In the genomic region with DNA sequence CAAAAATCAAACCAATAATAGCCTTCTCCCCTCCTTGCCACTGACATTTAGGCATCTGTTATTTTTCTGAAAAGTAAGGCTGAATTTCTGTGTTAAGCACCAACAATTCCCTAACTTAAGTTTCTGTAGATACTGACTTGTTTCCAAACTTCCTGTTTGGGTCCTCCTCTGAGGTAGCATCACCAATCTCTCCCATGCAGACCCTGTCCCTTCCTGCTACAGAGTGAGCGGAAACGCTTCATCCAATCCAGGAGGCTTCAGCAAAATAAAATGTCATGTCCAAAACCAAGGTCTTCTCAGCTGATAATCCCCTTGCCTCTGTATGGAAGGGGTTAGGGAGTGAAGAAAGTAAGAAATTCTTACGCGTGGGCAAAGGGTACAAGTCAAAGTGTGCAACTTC, we compare ENCODE assay signal across 15 cellular contexts. TPM values are rescaled to one million over a fixed set of nuclear protein-coding genes. Genes with fewer than 3 reads are reported as not detected.
DNase-seq lines count a peak whose midpoint lies in the region; ATAC-seq and TF ChIP-seq lines count a peak whose summit lies in the region.
"Had no signal": no experiment of that assay in that cellular context is flagged by ENCODE, and none has a peak within 500 bp of the region (broad histone marks: within the 10 kb centered on the region; RNA-seq: fewer than 3 reads in every experiment).

No MANE protein-coding gene starts in this region.

- H3K27me3 Mint-ChIP-seq in activated naive CD8-positive, alpha-beta T cell treated with anti-CD3 and anti-CD28 coated beads, Interleukin-2, amount 10 ng/mL, durations not matched to agents 7 days and 5 days, result no peaks in the 10 kb centered on the region
- no peaks in the 10 kb centered on the region for H3K27me3 Mint-ChIP-seq in activated naive CD8-positive, alpha-beta T cell treated with anti-CD3 and anti-CD28 coated beads for 36 hours

- H3K4me1 Mint-ChIP-seq in activated naive CD8-positive, alpha-beta T cell treated with anti-CD3 and anti-CD28 coated beads, Interleukin-2, amount 10 ng/mL, durations not matched to agents 7 days and 5 days, result peaks cover 30% of the 10 kb centered on the region
- H3K4me1 Mint-ChIP-seq in activated naive CD8-positive, alpha-beta T cell treated with anti-CD3 and anti-CD28 coated beads for 36 hours, result peaks cover 23% of the 10 kb centered on the region

- H3K9me3 ChIP-seq in ascending aorta (no peaks in the 10 kb centered on the region), lower lobe of right lung (no peaks in the 10 kb centered on the region), testis (no peaks in the 10 kb centered on the region), left lung (no peaks in the 10 kb centered on the region)
- H3K9me3 ChIP-seq: A549 had no signal

- H3K36me3 ChIP-seq in ascending aorta (peaks cover 0 to under 1% of the 10 kb centered on the region in 2 donors), lower lobe of right lung (peaks cover 34% of the 10 kb centered on the region), testis (ENCODE audit: low read depth, missing control alignments) (no peaks in the 10 kb centered on the region), left lung (peaks cover 0 to 29% of the 10 kb centered on the region in 2 donors)

- peaks cover 28% of the 10 kb centered on the region for H3K36me3 Mint-ChIP-seq in activated naive CD8-positive, alpha-beta T cell treated with anti-CD3 and anti-CD28 coated beads, Interleukin-2, amount 10 ng/mL, durations not matched to agents 7 days and 5 days
- H3K36me3 Mint-ChIP-seq in activated naive CD8-positive, alpha-beta T cell treated with anti-CD3 and anti-CD28 coated beads for 36 hours, result peaks cover 44% of the 10 kb centered on the region

- no peak for TF ChIP-seq CTCF in ascending aorta (IDR thresholded peaks at IDR 0.05)
- no peak for TF ChIP-seq CTCF in lower lobe of right lung (IDR thresholded peaks at IDR 0.05)
- no peak for TF ChIP-seq CTCF in testis (IDR thresholded peaks at IDR 0.05)
- no peak for TF ChIP-seq CTCF in left lung (IDR thresholded peaks at IDR 0.05)

- no peak for DNase-seq in activated naive CD8-positive, alpha-beta T cell treated with anti-CD3 and anti-CD28 coated beads, Interleukin-2, amount 10 ng/mL, durations not matched to agents 7 days and 5 days
- no peak for DNase-seq in activated naive CD8-positive, alpha-beta T cell treated with anti-CD3 and anti-CD28 coated beads for 36 hours
- no peak for DNase-seq in ascending aorta (ENCODE audit: low spot score in 2 of 2)
- no peak for DNase-seq in lower lobe of right lung
- DNase-seq in testis, result no peak
- no peak for DNase-seq in mesenteric fat pad (ENCODE audit: low spot score)
- no peak for DNase-seq in T-helper 1 cell
- no peak for DNase-seq in left lung
- DNase-seq: amniotic stem cell, Calu3, MV-4-11, NCI-H446 treated with DMSO at 0.1 percent for 48 hours, T1000 had no signal

- POLR2A ChIA-PET in activated naive CD8-positive, alpha-beta T cell treated with anti-CD3 and anti-CD28 coated beads, Interleukin-2, amount 10 ng/mL, durations not matched to agents 7 days and 5 days (lab: Charles Lee), result no interaction called here

- H3K4me3 ChIP-seq in ascending aorta (no peak overlapping the region), lower lobe of right lung (no peak overlapping the region), testis (no peak overlapping the region), left lung (no peak overlapping the region)
- H3K4me3 ChIP-seq: A549 had no signal

- H3K9me3 Mint-ChIP-seq in activated naive CD8-positive, alpha-beta T cell treated with anti-CD3 and anti-CD28 coated beads, Interleukin-2, amount 10 ng/mL, durations not matched to agents 7 days and 5 days, result no peaks in the 10 kb centered on the region
- H3K9me3 Mint-ChIP-seq in activated naive CD8-positive, alpha-beta T cell treated with anti-CD3 and anti-CD28 coated beads for 36 hours, result no peaks in the 10 kb centered on the region

- no peak overlapping the region for H3K4me3 Mint-ChIP-seq in activated naive CD8-positive, alpha-beta T cell treated with anti-CD3 and anti-CD28 coated beads, Interleukin-2, amount 10 ng/mL, durations not matched to agents 7 days and 5 days
- no peak overlapping the region for H3K4me3 Mint-ChIP-seq in activated naive CD8-positive, alpha-beta T cell treated with anti-CD3 and anti-CD28 coated beads for 36 hours

- intact Hi-C loops in ascending aorta (cut with DNase I), result loop anchor here (5.0 kb wide), 2 partner anchors 369 to 604 kb away; a partner anchor contains a TSS
- intact Hi-C loops in lower lobe of right lung (cut with DNase I), result no loop called here
- intact Hi-C loops in testis (cut with DNase I; ENCODE audit: low total_unique reads), result no loop called here
- intact Hi-C loops in left lung (cut with DNase I), result no loop called here

- H3K27ac ChIP-seq in ascending aorta (peak overlapping the region; percentile 82 to 94), lower lobe of right lung (peak overlapping the region; percentile 38), testis (peak overlapping the region; percentile 29 to 79), left lung (no peak overlapping the region)
- H3K27ac ChIP-seq: A549 had no signal

- H3K4me1 ChIP-seq in ascending aorta (peaks cover 14 to 89% of the 10 kb centered on the region in 2 donors), lower lobe of right lung (peaks cover 35% of the 10 kb centered on the region), testis (peaks cover 42% of the 10 kb centered on the region), left lung (peaks cover 5 to 42% of the 10 kb centered on the region in 2 donors)
- H3K4me1 ChIP-seq: A549 had no signal

- ATAC-seq in activated naive CD8-positive, alpha-beta T cell treated with anti-CD3 and anti-CD28 coated beads, Interleukin-2, amount 10 ng/mL, durations not matched to agents 7 days and 5 days (ENCODE audit: low read depth), result no peak
- ATAC-seq in lower lobe of right lung, result no peak
- ATAC-seq in left lung, result no peak
- ATAC-seq: A549, Panc1 had no signal

- no peak for TF ChIP-seq POLR2A in testis (IDR thresholded peaks at IDR 0.05)

- no peaks in the 10 kb centered on the region for H3K27me3 ChIP-seq in ascending aorta
- H3K27me3 ChIP-seq in lower lobe of right lung (ENCODE audit: low read depth), result no peaks in the 10 kb centered on the region
- H3K27me3 ChIP-seq in testis, result no peaks in the 10 kb centered on the region
- H3K27me3 ChIP-seq in left lung, result no peaks in the 10 kb centered on the region

- 70 to 85% methylated on average over 4 of the region's 4 CpGs for WGBS in testis, 2 donors

- peak overlapping the region; percentile 23 for H3K27ac Mint-ChIP-seq in activated naive CD8-positive, alpha-beta T cell treated with anti-CD3 and anti-CD28 coated beads, Interleukin-2, amount 10 ng/mL, durations not matched to agents 7 days and 5 days
- no peak overlapping the region for H3K27ac Mint-ChIP-seq in activated naive CD8-positive, alpha-beta T cell treated with anti-CD3 and anti-CD28 coated beads for 36 hours

RNA-seq across cellular contexts. Expression of a gene that starts 29.9 kb away (rescaled TPM):
- 10 to 100 TPM; 92.9 to 99.4 TPM for total RNA-seq in activated naive CD8-positive, alpha-beta T cell treated with anti-CD3 and anti-CD28 coated beads, Interleukin-2, amount 10 ng/mL, durations not matched to agents 7 days and 5 days
- total RNA-seq in activated naive CD8-positive, alpha-beta T cell treated with anti-CD3 and anti-CD28 coated beads for 36 hours, result 10 to 100 TPM; 90.2 to 96.5 TPM
- total RNA-seq in ascending aorta (212 TPM), lower lobe of right lung (52.1 TPM), testis (100 to 1,000 TPM in 1 of 2 donors, 10 to 100 TPM in 1; 90.2 to 118 TPM), mesenteric fat pad (68.7 TPM), left lung (10 to 100 TPM; 49.0 to 50.7 TPM)
- 55.5 TPM for polyA plus RNA-seq in testis (ENCODE audit: insufficient read depth, low read depth, low replicate concordance)

Comparison
In these comparisons a context has a peak if more than half of its experiments do, and no peak if none do; other contexts are left out.
1. H3K27ac ChIP-seq: peak in ascending aorta (2 of 2), lower lobe of right lung (single experiment) and testis (2 of 2); none in left lung (0 of 2).